ENCODE assay signal across 11 cellular contexts in genomic region chr7:51224811-51225581, GRCh38.
A peak's percentile ranks its signal among the peaks of the same experiment; 100 is the strongest.
DNase-seq lines count a peak whose midpoint lies in the region; ATAC-seq, FAIRE-seq and TF ChIP-seq lines count a peak whose summit lies in the region.
"Had no signal": no experiment of that assay in that cellular context is flagged by ENCODE, and none has a peak within 500 bp of the region (broad histone marks: within the 10 kb centered on the region; RNA-seq: fewer than 3 reads in every experiment).

No MANE protein-coding gene starts in this region.

- no peak for ATAC-seq in GM18511 (IDR thresholded peaks at IDR 0.05; ENCODE audit: unreplicated experiment)
- ATAC-seq: naive thymus-derived CD8-positive, alpha-beta T cell had no signal

- no peaks in the 10 kb centered on the region for H3K9me3 ChIP-seq in testis

- FAIRE-seq in bronchial epithelial cell (lab: Jason Lieb, UNC) = no peak

- no peak overlapping the region for H3K27ac ChIP-seq in testis
- H3K27ac ChIP-seq: KMS-11 had no signal

- DNase-seq in COLO829 (ENCODE audit: low spot score) (peak; percentile 64), NCI-H187 (lab: John Stamatoyannopoulos, UW) (peak; percentile 39 to 52), bronchial epithelial cell (ENCODE audit: low read depth) (peak; percentile 81), medulla oblongata (ENCODE audit: extremely low spot score) (peak; percentile 54), testis (no peak), posterior vena cava (ENCODE audit: low spot score) (no peak), Kasumi-1 (lab: John Stamatoyannopoulos, UW) (no peak)
- DNase-seq: activated CD4-positive, alpha-beta T cell treated with anti-CD3 and anti-CD28 coated beads for 1 hour; naive thymus-derived CD8-positive, alpha-beta T cell had no signal

- no peak overlapping the region for H3K4me3 ChIP-seq in bronchial epithelial cell (ENCODE audit: low read depth, low read length)
- H3K4me3 ChIP-seq in testis = no peak overlapping the region

- H3K4me1 ChIP-seq in testis = no peaks in the 10 kb centered on the region

- H3K36me3 ChIP-seq in bronchial epithelial cell (ENCODE audit: control insufficient read depth, insufficient read depth, low read length) (no peaks in the 10 kb centered on the region), testis (ENCODE audit: low read depth, missing control alignments) (no peaks in the 10 kb centered on the region)

- H3K27me3 ChIP-seq in bronchial epithelial cell (ENCODE audit: control insufficient read depth, insufficient read depth, low read length) (no peaks in the 10 kb centered on the region), testis (no peaks in the 10 kb centered on the region)

- peak; percentile 79 for TF ChIP-seq CTCF in bronchial epithelial cell (IDR thresholded peaks at IDR 0.05; ENCODE audit: insufficient read depth, low read length, severe bottlenecking)
- TF ChIP-seq CTCF in testis (IDR thresholded peaks at IDR 0.05) = no peak

- WGBS in testis, 2 donors = 84 to 85% methylated on average over 10 to 17 of the region's 17 CpGs

- intact Hi-C loops in testis (cut with DNase I; ENCODE audit: low total_unique reads) = no loop called here
- intact Hi-C loops in posterior vena cava (cut with DNase I) = no loop called here

- TF ChIP-seq POLR2A in testis (IDR thresholded peaks at IDR 0.05) = no peak

Comparison
In these comparisons a context has a peak if more than half of its experiments do, and no peak if none do; other contexts are left out.
1. DNase-seq: peak in COLO829 (single experiment), NCI-H187 (2 of 2), bronchial epithelial cell (single experiment) and medulla oblongata (single experiment); none in testis (single experiment), posterior vena cava (single experiment) and Kasumi-1 (0 of 2).